7 cellular contexts compared by ENCODE assay signal in genomic region chr11:61232559-61232958, GRCh38. TPM values are rescaled to one million over a fixed set of nuclear protein-coding genes. Genes with fewer than 3 reads are reported as not detected.
"Had no signal": no experiment of that assay in that cellular context is flagged by ENCODE, and none has a peak within 500 bp of the region (broad histone marks: within the 10 kb centered on the region; RNA-seq: fewer than 3 reads in every experiment).

No MANE protein-coding gene starts in this region.

RNA-seq across cellular contexts. Expression of gene PGA5, which starts 8.4 kb away (rescaled TPM):
- total RNA-seq: suprapubic skin, temporal lobe, thoracic aorta, upper lobe of right lung, ureter, uterus, vagina had no signal

RNA-seq across cellular contexts. Expression of gene PGA4, which starts 10.4 kb away (rescaled TPM):
- total RNA-seq: ureter had no signal

RNA-seq across cellular contexts. Expression of gene PGA3, which starts 29.2 kb away (rescaled TPM):
- total RNA-seq: upper lobe of right lung, ureter had no signal
